23 cellular contexts compared by ENCODE assay signal in the genomic region with DNA sequence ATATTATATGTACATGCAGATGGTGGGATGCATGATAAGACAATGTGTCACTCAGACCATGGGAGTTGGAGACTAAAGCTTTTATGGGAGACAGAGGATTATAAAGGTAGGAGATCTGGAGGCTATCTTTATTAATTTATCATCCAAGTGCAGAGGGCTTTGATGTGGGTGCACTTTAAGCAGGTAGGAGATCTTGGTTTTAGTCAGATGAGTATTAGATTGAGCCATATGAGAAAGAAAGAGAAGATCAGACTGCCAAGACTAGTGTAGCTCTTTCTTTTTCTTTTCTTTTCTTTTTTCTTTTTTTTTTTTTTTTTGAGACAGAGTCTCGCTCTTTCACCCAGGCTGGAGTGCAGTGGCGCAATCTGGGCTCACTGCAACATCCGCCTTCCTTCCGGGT.
"Had no signal": no experiment of that assay in that cellular context is flagged by ENCODE, and none has a peak within 500 bp of the region (broad histone marks: within the 10 kb centered on the region; RNA-seq: fewer than 3 reads in every experiment).

No MANE protein-coding gene starts in this region.

- DNase-seq: colonic mucosa; cortex of kidney; effector CD8-positive, alpha-beta T cell; effector memory CD8-positive, alpha-beta T cell; endodermal cell; erythroblast; esophagus squamous epithelium; foreskin fibroblast; foreskin melanocyte; gastrocnemius medialis; glutamatergic neuron; head of caudate nucleus; heart right ventricle; hippocampal formation; left cardiac atrium; left lung; left ventricle myocardium superior; lower lobe of right lung; mesenchymal stem cell; midbrain; naive thymus-derived CD4-positive, alpha-beta T cell had no signal

- ATAC-seq: effector memory CD8-positive, alpha-beta T cell; esophagus mucosa; gastrocnemius medialis; heart right ventricle; left cardiac atrium; left lung; left ventricle myocardium superior; lower lobe of right lung; naive thymus-derived CD4-positive, alpha-beta T cell had no signal

- H3K27me3 Mint-ChIP-seq: dendritic cell treated with granulocyte-macrophage colony-stimulating factor and Interleukin-4, amounts not matched to agents 40 ng/mL and 50 ng/mL, for 4 days had no signal

- H3K27ac Mint-ChIP-seq: dendritic cell treated with granulocyte-macrophage colony-stimulating factor and Interleukin-4, amounts not matched to agents 40 ng/mL and 50 ng/mL, for 4 days; effector memory CD8-positive, alpha-beta T cell; endodermal cell; naive thymus-derived CD4-positive, alpha-beta T cell had no signal

- H3K4me3 Mint-ChIP-seq: dendritic cell treated with granulocyte-macrophage colony-stimulating factor and Interleukin-4, amounts not matched to agents 40 ng/mL and 50 ng/mL, for 4 days; effector memory CD8-positive, alpha-beta T cell; endodermal cell; naive thymus-derived CD4-positive, alpha-beta T cell had no signal

- H3K9me3 Mint-ChIP-seq: effector memory CD8-positive, alpha-beta T cell had no signal
